In the genomic region with DNA sequence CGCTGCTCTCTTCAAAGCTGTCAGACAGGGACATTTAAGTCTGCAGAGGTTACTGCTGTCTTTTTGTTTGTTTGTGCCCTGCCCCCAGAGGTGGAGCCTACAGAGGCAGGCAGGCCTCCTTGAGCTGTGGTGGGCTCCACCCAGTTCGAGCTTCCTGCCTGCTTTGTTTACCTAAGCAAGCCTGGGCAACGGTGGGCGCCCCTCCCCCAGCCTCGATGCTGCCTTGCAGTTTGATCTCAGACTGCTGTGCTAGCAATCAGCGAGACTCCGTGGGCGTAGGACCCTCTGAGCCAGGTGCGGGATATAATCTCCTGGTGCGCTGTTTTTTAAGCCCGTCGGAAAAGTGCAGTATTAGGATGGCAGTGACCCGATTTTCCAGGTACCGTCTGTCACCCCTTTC, we compare ENCODE assay signal across 6 cellular contexts. TPM values are rescaled to one million over a fixed set of nuclear protein-coding genes. Genes with fewer than 3 reads are reported as not detected.
A peak's percentile ranks its signal among the peaks of the same experiment; 100 is the strongest.
DNase-seq lines count a peak whose midpoint lies in the region; ATAC-seq lines count a peak whose summit lies in the region.
"Not testable (repeated sequence)": the region's sequence is repeated elsewhere in the genome, so short reads cannot be mapped to it uniquely, and the experiment has no call there.

No MANE protein-coding gene starts in this region.

- H3K4me3 ChIP-seq in CD8-positive, alpha-beta memory T cell (ENCODE audit: low read length) = not testable (repeated sequence)

- H3K27me3 Mint-ChIP-seq in CD8-positive, alpha-beta memory T cell; T-helper 17 cell; activated CD4-positive, alpha-beta T cell treated with anti-CD3 and anti-CD28 coated beads, Interleukin-2, amount 10 ng/mL, durations not matched to agents 7 days and 5 days; activated T-helper 1 cell treated with anti-CD3 and anti-CD28 coated beads, Interleukin-12 subunit alpha, Interleukin-12 subunit beta, Interleukin-2, Interleukin-4 antibody, amounts not matched to agents 30 ng/mL and 10 ng/mL and 1 ng/mL, durations not matched to agents 14 hours and 24 hours and 36 hours (ENCODE audit: insufficient read depth); effector memory CD8-positive, alpha-beta T cell: not testable (repeated sequence)

- H3K9me3 ChIP-seq in CD8-positive, alpha-beta memory T cell (ENCODE audit: low read length); T-helper 17 cell (ENCODE audit: control insufficient read depth, low read length, poor library complexity, severe bottlenecking): not testable (repeated sequence)

- peak overlapping the region in 5 of 8 donors; percentile 15 to 71 (median 58) for H3K27ac Mint-ChIP-seq in CD8-positive, alpha-beta memory T cell
- peak overlapping the region; percentile 43 for H3K27ac Mint-ChIP-seq in T-helper 17 cell
- H3K27ac Mint-ChIP-seq in activated CD4-positive, alpha-beta T cell treated with anti-CD3 and anti-CD28 coated beads, Interleukin-2, amount 10 ng/mL, durations not matched to agents 7 days and 5 days; activated T-helper 1 cell treated with anti-CD3 and anti-CD28 coated beads, Interleukin-12 subunit alpha, Interleukin-12 subunit beta, Interleukin-2, Interleukin-4 antibody, amounts not matched to agents 30 ng/mL and 10 ng/mL and 1 ng/mL, durations not matched to agents 14 hours and 24 hours and 36 hours; effector memory CD8-positive, alpha-beta T cell: not testable (repeated sequence)

- H3K36me3 ChIP-seq in CD8-positive, alpha-beta memory T cell (ENCODE audit: insufficient read depth, low read length) = not testable (repeated sequence)

- peaks cover 10 to 21% (median 17%) of the 10 kb centered on the region in 3 donors for H3K4me1 Mint-ChIP-seq in CD8-positive, alpha-beta memory T cell
- not testable (repeated sequence) for H3K4me1 Mint-ChIP-seq in T-helper 17 cell; activated CD4-positive, alpha-beta T cell treated with anti-CD3 and anti-CD28 coated beads, Interleukin-2, amount 10 ng/mL, durations not matched to agents 7 days and 5 days; effector memory CD8-positive, alpha-beta T cell (ENCODE audit: low read depth in 2 of 2)
- peaks cover 15% of the 10 kb centered on the region for H3K4me1 Mint-ChIP-seq in activated T-helper 1 cell treated with anti-CD3 and anti-CD28 coated beads, Interleukin-12 subunit alpha, Interleukin-12 subunit beta, Interleukin-2, Interleukin-4 antibody, amounts not matched to agents 30 ng/mL and 10 ng/mL and 1 ng/mL, durations not matched to agents 14 hours and 24 hours and 36 hours (ENCODE audit: low read depth)

- H3K36me3 Mint-ChIP-seq in CD8-positive, alpha-beta memory T cell = peaks cover 20 to 45% (median 21%) of the 10 kb centered on the region in 3 donors
- H3K36me3 Mint-ChIP-seq in T-helper 17 cell (ENCODE audit: low read depth) = not testable (repeated sequence)
- H3K36me3 Mint-ChIP-seq in activated CD4-positive, alpha-beta T cell treated with anti-CD3 and anti-CD28 coated beads, Interleukin-2, amount 10 ng/mL, durations not matched to agents 7 days and 5 days (ENCODE audit: low read depth) = peaks cover 49% of the 10 kb centered on the region
- peaks cover 44% of the 10 kb centered on the region for H3K36me3 Mint-ChIP-seq in activated T-helper 1 cell treated with anti-CD3 and anti-CD28 coated beads, Interleukin-12 subunit alpha, Interleukin-12 subunit beta, Interleukin-2, Interleukin-4 antibody, amounts not matched to agents 30 ng/mL and 10 ng/mL and 1 ng/mL, durations not matched to agents 14 hours and 24 hours and 36 hours (ENCODE audit: low read depth)
- H3K36me3 Mint-ChIP-seq in effector memory CD8-positive, alpha-beta T cell (ENCODE audit: insufficient read depth) = peaks cover 31% of the 10 kb centered on the region

- CTCF ChIA-PET in CD8-positive, alpha-beta memory T cell (lab: Charles Lee) = interaction anchor here (1.0 kb wide), 1 partner anchor 19 kb away, joined by 3 read pairs; no protein-coding TSS in a partner anchor
- CTCF ChIA-PET in activated CD4-positive, alpha-beta T cell treated with anti-CD3 and anti-CD28 coated beads, Interleukin-2, amount 10 ng/mL, durations not matched to agents 7 days and 5 days (lab: Charles Lee) = not testable (repeated sequence)

- intact Hi-C loops in activated T-helper 1 cell treated with anti-CD3 and anti-CD28 coated beads, Interleukin-12 subunit alpha, Interleukin-12 subunit beta, Interleukin-2, Interleukin-4 antibody, amounts not matched to agents 30 ng/mL and 10 ng/mL and 1 ng/mL, durations not matched to agents 14 hours and 24 hours and 36 hours (cut with micrococcal nuclease) = not testable (repeated sequence)

- not testable (repeated sequence) for H3K27me3 ChIP-seq in CD8-positive, alpha-beta memory T cell (ENCODE audit: insufficient read depth, low read length, poor library complexity, severe bottlenecking)

- H3K4me1 ChIP-seq in CD8-positive, alpha-beta memory T cell (ENCODE audit: insufficient read depth, low read length) = not testable (repeated sequence)

- DNase-seq in CD8-positive, alpha-beta memory T cell = peak; percentile 2 to 80 (median 25)
- peak in 1 of 3 donors; percentile 20 for DNase-seq in T-helper 17 cell
- peak; percentile 38 for DNase-seq in activated CD4-positive, alpha-beta T cell treated with anti-CD3 and anti-CD28 coated beads, Interleukin-2, amount 10 ng/mL, durations not matched to agents 7 days and 5 days
- DNase-seq in activated T-helper 1 cell treated with anti-CD3 and anti-CD28 coated beads, Interleukin-12 subunit alpha, Interleukin-12 subunit beta, Interleukin-2, Interleukin-4 antibody, amounts not matched to agents 30 ng/mL and 10 ng/mL and 1 ng/mL, durations not matched to agents 14 hours and 24 hours and 36 hours (ENCODE audit: low spot score) = peak; percentile 16
- peak; percentile 40 for DNase-seq in activated gamma-delta T cell treated with Interleukin-2 at 50 U/mL for 16 hours
- peak; percentile 35 to 57 (median 36) for DNase-seq in effector memory CD8-positive, alpha-beta T cell

- ATAC-seq in T-helper 17 cell; effector memory CD8-positive, alpha-beta T cell (replicated peaks): not testable (repeated sequence)

- not testable (repeated sequence) for H3K9me3 Mint-ChIP-seq in CD8-positive, alpha-beta memory T cell; activated CD4-positive, alpha-beta T cell treated with anti-CD3 and anti-CD28 coated beads, Interleukin-2, amount 10 ng/mL, durations not matched to agents 7 days and 5 days; activated T-helper 1 cell treated with anti-CD3 and anti-CD28 coated beads, Interleukin-12 subunit alpha, Interleukin-12 subunit beta, Interleukin-2, Interleukin-4 antibody, amounts not matched to agents 30 ng/mL and 10 ng/mL and 1 ng/mL, durations not matched to agents 14 hours and 24 hours and 36 hours; effector memory CD8-positive, alpha-beta T cell

- POLR2A ChIA-PET in CD8-positive, alpha-beta memory T cell (lab: Charles Lee); activated CD4-positive, alpha-beta T cell treated with anti-CD3 and anti-CD28 coated beads, Interleukin-2, amount 10 ng/mL, durations not matched to agents 7 days and 5 days (lab: Charles Lee): not testable (repeated sequence)

- peak overlapping the region in 1 of 7 donors; percentile 27 for H3K4me3 Mint-ChIP-seq in CD8-positive, alpha-beta memory T cell
- not testable (repeated sequence) for H3K4me3 Mint-ChIP-seq in T-helper 17 cell; activated CD4-positive, alpha-beta T cell treated with anti-CD3 and anti-CD28 coated beads, Interleukin-2, amount 10 ng/mL, durations not matched to agents 7 days and 5 days; activated T-helper 1 cell treated with anti-CD3 and anti-CD28 coated beads, Interleukin-12 subunit alpha, Interleukin-12 subunit beta, Interleukin-2, Interleukin-4 antibody, amounts not matched to agents 30 ng/mL and 10 ng/mL and 1 ng/mL, durations not matched to agents 14 hours and 24 hours and 36 hours
- peak overlapping the region in 1 of 2 donors; percentile 5 for H3K4me3 Mint-ChIP-seq in effector memory CD8-positive, alpha-beta T cell

- H3K27ac ChIP-seq in CD8-positive, alpha-beta memory T cell (ENCODE audit: low read depth, low read length) = not testable (repeated sequence)

RNA-seq across cellular contexts. Expression of a gene that starts 47.5 kb away (rescaled TPM):
- total RNA-seq in CD8-positive, alpha-beta memory T cell = 10 to 100 TPM; 45.8 to 48.7 TPM
- polyA plus RNA-seq in CD8-positive, alpha-beta memory T cell = 12.2 TPM
- 10 to 100 TPM; 40.1 to 41.0 TPM for total RNA-seq in T-helper 17 cell
- 10 to 100 TPM; 26.2 to 32.2 TPM for total RNA-seq in activated CD4-positive, alpha-beta T cell treated with anti-CD3 and anti-CD28 coated beads, Interleukin-2, amount 10 ng/mL, durations not matched to agents 7 days and 5 days
- total RNA-seq in activated T-helper 1 cell treated with anti-CD3 and anti-CD28 coated beads, Interleukin-12 subunit alpha, Interleukin-12 subunit beta, Interleukin-2, Interleukin-4 antibody, amounts not matched to agents 30 ng/mL and 10 ng/mL and 1 ng/mL, durations not matched to agents 14 hours and 24 hours and 36 hours = 49.8 and 51.7 TPM in 2 replicates
